In the genomic region with DNA sequence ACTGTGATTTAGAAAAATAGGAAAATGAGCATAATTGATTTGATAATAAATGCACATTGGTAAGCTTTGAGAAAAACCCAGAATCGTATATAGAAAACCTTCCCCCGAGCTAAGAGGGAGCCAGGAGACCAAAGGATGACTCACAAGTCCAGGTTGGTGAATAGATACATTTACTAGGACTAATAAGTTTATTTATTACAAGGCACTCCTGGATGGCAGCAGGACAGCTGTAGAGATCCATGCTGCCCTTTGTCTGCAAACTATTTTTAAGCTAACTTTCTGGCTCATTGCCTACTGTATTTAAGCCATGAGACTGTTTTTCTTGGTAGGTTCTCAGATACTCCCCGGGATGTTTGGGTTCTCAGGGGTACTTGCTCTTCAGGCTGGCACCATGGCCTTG, we compare ENCODE assay signal across 18 cellular contexts. TPM values are rescaled to one million over a fixed set of nuclear protein-coding genes. Genes with fewer than 3 reads are reported as not detected.
DNase-seq lines count a peak whose midpoint lies in the region; ATAC-seq and TF ChIP-seq lines count a peak whose summit lies in the region.
"Had no signal": no experiment of that assay in that cellular context is flagged by ENCODE, and none has a peak within 500 bp of the region (broad histone marks: within the 10 kb centered on the region; RNA-seq: fewer than 3 reads in every experiment).

No MANE protein-coding gene starts in this region.

- TF ChIP-seq POLR2A in breast epithelium (IDR thresholded peaks at IDR 0.05), result no peak

- peak overlapping the region; percentile 63 for H3K27ac Mint-ChIP-seq in MCF 10A (ENCODE audit: low read depth, unreplicated experiment)
- H3K27ac Mint-ChIP-seq in T-cell, result peak overlapping the region; percentile 6 to 36
- H3K27ac Mint-ChIP-seq in stimulated activated memory B cell treated with anti-CD40 and anti-IgM and Interleukin-4, amounts not matched to agents 10 μg/mL and 1 μg/mL and 100 μg/mL, for 72 hours, result peak overlapping the region; percentile 11

- ATAC-seq in T-cell (replicated peaks in 1 of 4) (no peak), GM21381 (IDR thresholded peaks at IDR 0.05; ENCODE audit: unreplicated experiment) (no peak)
- no peak for ATAC-seq in stimulated activated memory B cell treated with anti-CD40 and anti-IgM and Interleukin-4, amounts not matched to agents 10 μg/mL and 1 μg/mL and 100 μg/mL, for 72 hours

- peak; percentile 18 for DNase-seq in MCF 10A (ENCODE audit: unreplicated experiment)
- no peak for DNase-seq in breast epithelium (ENCODE audit: low spot score in 2 of 2)
- DNase-seq in T-cell, result no peak
- DNase-seq in glomerular visceral epithelial cell (ENCODE audit: extremely low spot score), result peak; percentile 37
- DNase-seq in NCI-H1436 (lab: John Stamatoyannopoulos, UW), result no peak
- no peak for DNase-seq in stimulated activated CD4-positive, alpha-beta T cell treated with anti-CD3 and anti-CD28 coated beads, Interleukin-1b, Interleukin-23, amount 100 ng/mL, for 48 hours
- DNase-seq: activated CD4-positive, alpha-beta T cell treated with anti-CD3 and anti-CD28 coated beads, Interleukin-2, amount 50 U/mL, for 48 hours; activated gamma-delta T cell treated with Interleukin-2 at 50 U/mL for 16 hours; AML-193; NCI-H1930; posterior cingulate gyrus; stimulated activated CD4-positive, alpha-beta T cell treated with anti-CD3 and anti-CD28 coated beads, Interleukin-2, amount 100 ng/mL, for 24 hours; T-helper 2 cell; uterus had no signal

- CTCF ChIA-PET in MCF 10A (lab: Yijun Ruan, JAX) (interaction anchor here (0.6 to 1.0 kb wide), 2 partner anchors 30 to 70 kb away, joined by 3 to 5 read pairs; no protein-coding TSS in a partner anchor), T-cell (lab: Charles Lee) (interaction anchor here in 1 of 2 donors (0.6 kb wide), 1 partner anchor 20 kb away, joined by 3 read pairs; no protein-coding TSS in a partner anchor)

- no peaks in the 10 kb centered on the region for H3K36me3 ChIP-seq in breast epithelium
- H3K36me3 ChIP-seq: uterus had no signal

- TF ChIP-seq CTCF in MCF 10A (IDR thresholded peaks at IDR 0.05; ENCODE audit: unreplicated experiment) (no peak), breast epithelium (IDR thresholded peaks at IDR 0.05) (no peak)

- POLR2A ChIA-PET in MCF 10A (lab: Yijun Ruan, JAX) (interaction anchor here (1.5 to 2.4 kb wide), 3 partner anchors 13 to 23 kb away, joined by 4 to 11 read pairs (median 4); partner anchors contain the start of gene MDN1), T-cell (lab: Charles Lee) (interaction anchor here in 1 of 2 donors (0.6 kb wide), 1 partner anchor 540 kb away, joined by 6 read pairs; no protein-coding TSS in a partner anchor)

- H3K27me3 Mint-ChIP-seq in MCF 10A (ENCODE audit: insufficient read depth, unreplicated experiment) (no peaks in the 10 kb centered on the region), T-cell (no peaks in the 10 kb centered on the region)
- no peaks in the 10 kb centered on the region for H3K27me3 Mint-ChIP-seq in stimulated activated memory B cell treated with anti-CD40 and anti-IgM and Interleukin-4, amounts not matched to agents 10 μg/mL and 1 μg/mL and 100 μg/mL, for 72 hours

- H3K4me1 Mint-ChIP-seq in MCF 10A (ENCODE audit: insufficient read depth, unreplicated experiment) (peaks cover 14% of the 10 kb centered on the region), T-cell (peaks cover 28 to 39% (median 38%) of the 10 kb centered on the region in 3 donors)
- peaks cover 31% of the 10 kb centered on the region for H3K4me1 Mint-ChIP-seq in stimulated activated memory B cell treated with anti-CD40 and anti-IgM and Interleukin-4, amounts not matched to agents 10 μg/mL and 1 μg/mL and 100 μg/mL, for 72 hours

- H3K4me3 Mint-ChIP-seq in MCF 10A (ENCODE audit: unreplicated experiment), result no peak overlapping the region
- H3K4me3 Mint-ChIP-seq in T-cell, result no peak overlapping the region
- H3K4me3 Mint-ChIP-seq in stimulated activated memory B cell treated with anti-CD40 and anti-IgM and Interleukin-4, amounts not matched to agents 10 μg/mL and 1 μg/mL and 100 μg/mL, for 72 hours, result no peak overlapping the region

- H3K9me3 Mint-ChIP-seq in MCF 10A (ENCODE audit: unreplicated experiment) (no peaks in the 10 kb centered on the region), T-cell (no peaks in the 10 kb centered on the region)
- H3K9me3 Mint-ChIP-seq in stimulated activated memory B cell treated with anti-CD40 and anti-IgM and Interleukin-4, amounts not matched to agents 10 μg/mL and 1 μg/mL and 100 μg/mL, for 72 hours, result no peaks in the 10 kb centered on the region

- peaks cover 33% of the 10 kb centered on the region for H3K36me3 Mint-ChIP-seq in MCF 10A (ENCODE audit: insufficient read depth, unreplicated experiment)
- H3K36me3 Mint-ChIP-seq in T-cell, result peaks cover 8% of the 10 kb centered on the region
- peaks cover 17% of the 10 kb centered on the region for H3K36me3 Mint-ChIP-seq in stimulated activated memory B cell treated with anti-CD40 and anti-IgM and Interleukin-4, amounts not matched to agents 10 μg/mL and 1 μg/mL and 100 μg/mL, for 72 hours

- H3K9me3 ChIP-seq in breast epithelium, result no peaks in the 10 kb centered on the region
- H3K9me3 ChIP-seq: uterus had no signal

- intact Hi-C loops in MCF 10A (cut with micrococcal nuclease), result no loop called here
- intact Hi-C loops in breast epithelium (cut with DNase I; ENCODE audit: low total_unique reads), result no loop called here

- BruUV-seq in MCF 10A (replicated peaks; lab: Mats Ljungman, UMichigan), result no TSS peak

- no peaks in the 10 kb centered on the region for H3K4me1 ChIP-seq in breast epithelium
- H3K4me1 ChIP-seq: uterus had no signal

- no peak overlapping the region for H3K27ac ChIP-seq in breast epithelium
- H3K27ac ChIP-seq: uterus had no signal

- H3K4me3 ChIP-seq in breast epithelium, result no peak overlapping the region
- H3K4me3 ChIP-seq: uterus had no signal

- no peaks in the 10 kb centered on the region for H3K27me3 ChIP-seq in breast epithelium
- H3K27me3 ChIP-seq: uterus had no signal

RNA-seq across cellular contexts. Expression of gene CASP8AP2, which starts 13.4 kb away (rescaled TPM):
- total RNA-seq in MCF 10A (2022), result 11.3 and 11.5 TPM in 2 replicates
- total RNA-seq in breast epithelium, result 10 to 100 TPM; 16.0 to 24.9 (median 17.7) TPM
- total RNA-seq in T-cell, result 10 to 100 TPM; 27.8 to 46.8 (median 39.7) TPM

RNA-seq across cellular contexts. Expression of gene MDN1, which starts 23.5 kb away (rescaled TPM):
- 31.1 and 39.2 TPM in 2 replicates for total RNA-seq in MCF 10A (2022)
- total RNA-seq in breast epithelium, result 10 to 100 TPM; 24.6 to 38.8 (median 38.0) TPM
- 10 to 100 TPM; 56.0 to 64.9 (median 60.8) TPM for total RNA-seq in T-cell

RNA-seq across cellular contexts. Expression of gene GJA10, which starts 51.2 kb away (rescaled TPM):
- total RNA-seq in MCF 10A (2022) (not detected in 2 replicates), breast epithelium (not detected), T-cell (not detected)
- total RNA-seq: lower leg skin, OCI-LY7, uterus had no signal

Comparison
In these comparisons a context has a peak if more than half of its experiments do, and no peak if none do; other contexts are left out.
1. DNase-seq: peak in MCF 10A (single experiment) and glomerular visceral epithelial cell (single experiment); none in breast epithelium (0 of 2), T-cell (0 of 34), NCI-H1436 (single experiment) and stimulated activated CD4-positive, alpha-beta T cell treated with anti-CD3 and anti-CD28 coated beads, Interleukin-1b, Interleukin-23, amount 100 ng/mL, for 48 hours (single experiment).
2. H3K27ac Mint-ChIP-seq: peak in every context shown above with its lines; median percentile 63 in MCF 10A; 21 in T-cell; 11 in stimulated activated memory B cell treated with anti-CD40 and anti-IgM and Interleukin-4, amounts not matched to agents 10 μg/mL and 1 μg/mL and 100 μg/mL, for 72 hours.